In genomic region chr1:19754482-19754881, GRCh38 we compare ENCODE assay signal across 2 cellular contexts.
A peak's percentile ranks its signal among the peaks of the same experiment; 100 is the strongest.
TF ChIP-seq lines count a peak whose summit lies in the region.

No MANE protein-coding gene starts in this region.

TF ChIP-seq in liver, 16 proteins besides CTCF, POLR2A, EP300 and RAD21 (continued from another document):
- TF ChIP-seq ATF3 (IDR thresholded peaks at IDR 0.05) (no peak), EGR1 (IDR thresholded peaks at IDR 0.05; ENCODE audit: low read depth in 2 of 2) (no peak), NR2F2 (IDR thresholded peaks at IDR 0.05) (no peak), FOXA2 (IDR thresholded peaks at IDR 0.05) (no peak), HNF4A (conservative IDR thresholded peaks at IDR 0.05) (peak; percentile 43), ZBTB33 (IDR thresholded peaks at IDR 0.05) (no peak), MAX (IDR thresholded peaks at IDR 0.05) (no peak), FOXA1 (IDR thresholded peaks at IDR 0.05) (no peak), YY1 (IDR thresholded peaks at IDR 0.05) (no peak), GABPA (IDR thresholded peaks at IDR 0.05 in 1 of 2, conservative IDR thresholded peaks at IDR 0.05 in 1 of 2) (no peak), HNF4G (IDR thresholded peaks at IDR 0.05) (no peak), TAF1 (conservative IDR thresholded peaks at IDR 0.05) (no peak), REST (IDR thresholded peaks at IDR 0.05) (no peak), RXRA (IDR thresholded peaks at IDR 0.05) (peak; percentile 72), JUND (IDR thresholded peaks at IDR 0.05) (no peak)

TF ChIP-seq in HepG2, 621 proteins besides CTCF, POLR2A, EP300 and RAD21:
- TF ChIP-seq ZNF710 (CRISPR knock-in tag; IDR thresholded peaks at IDR 0.05; ENCODE audit: borderline replicate concordance) (no peak), ZNF329 (CRISPR knock-in tag; IDR thresholded peaks at IDR 0.05; ENCODE audit: low read depth) (no peak), PRDM4 (CRISPR knock-in tag; IDR thresholded peaks at IDR 0.05; ENCODE audit: borderline replicate concordance) (no peak), TOE1 (CRISPR knock-in tag; IDR thresholded peaks at IDR 0.05) (no peak), RELA (CRISPR knock-in tag; IDR thresholded peaks at IDR 0.05) (no peak), ZFP62 (CRISPR knock-in tag; IDR thresholded peaks at IDR 0.05) (no peak), ZNF280D (CRISPR knock-in tag; IDR thresholded peaks at IDR 0.05) (no peak)
TF ChIP-seq in HepG2: peak in this region for 0.
